ENCODE assay signal across 1 cellular context in genomic region chr11:92475316-92475715, GRCh38.
TF ChIP-seq lines count a peak whose summit lies in the region.

No MANE protein-coding gene starts in this region.

TF ChIP-seq in HEK293, 187 proteins besides CTCF, POLR2A, EP300 and RAD21 (continued from another document):
- no peak for TF ChIP-seq HIC1 (tag by site-specific recombination; IDR thresholded peaks at IDR 0.05)
